8 cellular contexts compared by ENCODE assay signal in the genomic region with DNA sequence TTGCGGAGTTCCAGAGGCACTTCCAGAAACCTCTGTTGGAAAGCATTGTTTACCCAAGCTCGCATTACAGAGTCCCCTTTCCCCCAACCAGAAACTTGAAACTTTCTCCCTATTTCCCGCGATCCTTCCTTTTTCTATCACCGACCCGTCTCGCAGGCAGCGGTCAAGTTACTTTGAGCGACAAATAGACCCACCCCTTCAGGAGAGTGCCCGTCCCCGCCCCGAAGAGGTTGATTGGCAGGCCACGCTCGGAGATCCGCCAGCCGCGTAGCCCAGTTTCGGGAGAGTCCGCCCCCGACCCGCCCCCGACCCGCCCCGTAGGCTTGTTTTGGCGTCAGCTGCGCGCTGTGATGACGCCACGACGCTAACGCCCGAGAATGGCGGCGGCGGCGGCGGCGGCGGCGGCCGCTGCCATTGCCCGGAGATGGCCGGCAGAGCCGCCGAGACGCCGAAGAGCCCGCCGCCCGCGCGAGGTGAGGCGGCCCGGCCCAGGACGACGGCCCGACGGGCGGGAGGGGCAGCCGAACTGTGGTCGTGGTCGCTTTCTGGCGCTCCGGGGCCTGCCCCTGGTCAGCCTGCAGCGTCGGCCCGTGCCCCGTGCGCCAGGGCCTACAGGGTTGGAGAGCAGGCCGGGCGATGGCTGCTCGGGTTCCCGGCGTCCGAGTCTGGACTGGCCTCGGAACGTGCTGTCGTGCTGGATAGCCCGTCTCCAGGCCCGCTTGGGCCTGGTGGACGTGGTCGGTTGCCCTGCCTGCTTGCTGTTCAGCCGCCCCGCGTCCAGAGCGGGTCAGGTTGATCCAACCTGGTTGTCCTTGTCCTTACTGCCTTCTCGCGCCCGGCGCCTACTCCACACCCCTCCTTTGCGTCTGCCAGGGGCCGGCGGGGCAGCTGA. TPM values are rescaled to one million over a fixed set of nuclear protein-coding genes. Genes with fewer than 3 reads are reported as not detected.
DNase-seq lines count a peak whose midpoint lies in the region; ATAC-seq and TF ChIP-seq lines count a peak whose summit lies in the region.

A gene (plus strand): TSS at position 356 of the 892 bp plus-strand sequence. CDS start 15,496 bp downstream, outside the sequence.

- peak within 1 kb of the TSS; percentile 95 for H3K4me2 ChIP-seq in KMS-11

- DNase-seq in DMS153 treated with DMSO at 0.1 percent for 48 hours (lab: John Stamatoyannopoulos, UW; ENCODE audit: unreplicated experiment), result peak; percentile 86
- DNase-seq in Panc1 (ENCODE audit: low read depth, low spot score), result peak; percentile 46
- DNase-seq in activated T-cell treated with anti-CD3 and anti-CD28 coated beads, Interleukin-2, amount 50 U/mL, for 4 hours, result peak; percentile 89
- DNase-seq in stimulated activated CD8-positive, alpha-beta memory T cell treated with anti-CD3 and anti-CD28 coated beads, Interleukin-7, amount 100 ng/mL, for 1 hour (ENCODE audit: low read depth in 2 of 2), result peak; percentile 81 to 85

- peak within 1 kb of the TSS; percentile 97 for H3K4me3 Mint-ChIP-seq in activated T-cell treated with anti-CD3 and anti-CD28 coated beads, Interleukin-2, amount 50 U/mL, for 4 hours

- no peaks in the 10 kb centered on the region for H3K9me3 Mint-ChIP-seq in activated T-cell treated with anti-CD3 and anti-CD28 coated beads, Interleukin-2, amount 50 U/mL, for 4 hours

- H3K9ac ChIP-seq in KMS-11 (peak within 1 kb of the TSS; percentile 88), muscle layer of colon (ENCODE audit: low read length) (peak within 1 kb of the TSS; percentile 90)

- no peaks in the 10 kb centered on the region for H3K27me3 Mint-ChIP-seq in activated T-cell treated with anti-CD3 and anti-CD28 coated beads, Interleukin-2, amount 50 U/mL, for 4 hours (ENCODE audit: low read depth)

- in situ Hi-C loops in Panc1 (cut with HindIII; ENCODE audit: low pct_unique_long_range_greater_than_20kb, low sequenced_read_pairs), result no loop called here

- TF ChIP-seq CTCF in KMS-11 (conservative IDR thresholded peaks at IDR 0.05; ENCODE audit: low read depth, low read length) (no peak), Panc1 (IDR thresholded peaks at IDR 0.05) (no peak)

- H3K9me3 ChIP-seq in Panc1 (ENCODE audit: control insufficient read depth, insufficient read depth, low read depth, low read length), result no peaks in the 10 kb centered on the region
- no peaks in the 10 kb centered on the region for H3K9me3 ChIP-seq in muscle layer of colon (ENCODE audit: low read length)

- intact Hi-C loops in Panc1 (cut with micrococcal nuclease; ENCODE audit: unreplicated experiment), result no loop called here

- ATAC-seq in GM21723 (IDR thresholded peaks at IDR 0.05; ENCODE audit: unreplicated experiment), result peak; percentile 77
- ATAC-seq in Panc1, result peak; percentile 99
- peak; percentile 98 for ATAC-seq in activated T-cell treated with anti-CD3 and anti-CD28 coated beads, Interleukin-2, amount 50 U/mL, for 4 hours
- ATAC-seq in esophagus mucosa, result peak; percentile 94

- H4K20me1 ChIP-seq in KMS-11 (ENCODE audit: insufficient read depth), result no peaks in the 10 kb centered on the region

- BruUV-seq in Panc1 (replicated peaks; lab: Mats Ljungman, UMichigan), result no TSS peak

- H2AFZ ChIP-seq in KMS-11 (ENCODE audit: low read depth), result peak within 1 kb of the TSS; percentile 79

- POLR2A ChIA-PET in Panc1 (lab: Charles Lee), result no interaction called here

- H3K4me1 ChIP-seq in KMS-11 (ENCODE audit: low read depth, poor library complexity, severe bottlenecking), result peaks cover 14% of the 10 kb centered on the region
- no peaks in the 10 kb centered on the region for H3K4me1 ChIP-seq in Panc1 (ENCODE audit: control insufficient read depth, insufficient read depth, low read length)
- peaks cover 23% of the 10 kb centered on the region for H3K4me1 ChIP-seq in muscle layer of colon (ENCODE audit: insufficient read depth, low read length)

- H3K27me3 ChIP-seq in KMS-11 (ENCODE audit: insufficient read depth, low read depth) (no peaks in the 10 kb centered on the region), Panc1 (ENCODE audit: control insufficient read depth, insufficient read depth, low read length) (no peaks in the 10 kb centered on the region), muscle layer of colon (ENCODE audit: control insufficient read depth in 1 of 2, insufficient read depth in 2 of 2, low read length in 2 of 2) (no peaks in the 10 kb centered on the region)

- H3K27ac ChIP-seq in KMS-11 (peak within 1 kb of the TSS; percentile 63), Panc1 (ENCODE audit: low read length) (peak within 1 kb of the TSS; percentile 86), muscle layer of colon (ENCODE audit: low read depth, low read length) (peak within 1 kb of the TSS; percentile 97)

- H3K4me3 ChIP-seq in KMS-11 (IDR thresholded peaks at IDR 0.05; ENCODE audit: insufficient read depth, low read depth, low read length), result no peak within 1 kb of the TSS
- peak within 1 kb of the TSS; percentile 80 to 83 for H3K4me3 ChIP-seq in Panc1 (ENCODE audit: low read depth in 2 of 2, low read length in 2 of 2)
- peak within 1 kb of the TSS; percentile 81 to 91 for H3K4me3 ChIP-seq in muscle layer of colon (ENCODE audit: low read depth in 1 of 2, low read length in 2 of 2)

- peaks cover 36% of the 10 kb centered on the region for H3K4me1 Mint-ChIP-seq in activated T-cell treated with anti-CD3 and anti-CD28 coated beads, Interleukin-2, amount 50 U/mL, for 4 hours (ENCODE audit: low read depth)

- peaks cover 34% of the 10 kb centered on the region; the same call in 1 of the 2 replicates for H3K79me2 ChIP-seq in KMS-11 (ENCODE audit: insufficient read depth, low read depth)

- CTCF ChIA-PET in Panc1 (lab: Charles Lee), result interaction anchor here (0.6 kb wide), 1 partner anchor 16 kb away, joined by 6 read pairs; no protein-coding TSS in a partner anchor

- H3K36me3 Mint-ChIP-seq in activated T-cell treated with anti-CD3 and anti-CD28 coated beads, Interleukin-2, amount 50 U/mL, for 4 hours (ENCODE audit: insufficient read depth), result no peaks in the 10 kb centered on the region

- H3K36me3 ChIP-seq in KMS-11 (ENCODE audit: insufficient read depth), result no peaks in the 10 kb centered on the region
- no peaks in the 10 kb centered on the region; the same call in 1 of the 2 replicates for H3K36me3 ChIP-seq in Panc1 (ENCODE audit: control insufficient read depth, insufficient read depth, low read length)
- H3K36me3 ChIP-seq in muscle layer of colon (ENCODE audit: insufficient read depth, low read length), result no peaks in the 10 kb centered on the region

RNA-seq across cellular contexts. Expression of the gene that starts here (rescaled TPM):
- total RNA-seq in Panc1 (2021; ENCODE audit: unreplicated experiment) (17.8 TPM), esophagus mucosa (15.5 TPM)
- 22.7 TPM for polyA plus RNA-seq in Panc1 (2012; ENCODE audit: insufficient read length)
- total RNA-seq in activated T-cell treated with anti-CD3 and anti-CD28 coated beads, Interleukin-2, amount 50 U/mL, for 4 hours, result 10 to 100 TPM; 10.4 to 14.6 (median 10.9) TPM
